8 cellular contexts compared by ENCODE assay signal in genomic region chr2:218009191-218010114, GRCh38. TPM values are rescaled to one million over a fixed set of nuclear protein-coding genes. Genes with fewer than 3 reads are reported as not detected.
A peak's percentile ranks its signal among the peaks of the same experiment; 100 is the strongest.
DNase-seq lines count a peak whose midpoint lies in the region; FAIRE-seq and TF ChIP-seq lines count a peak whose summit lies in the region.

No MANE protein-coding gene starts in this region.

- H3K27me3 Mint-ChIP-seq in endothelial cell (ENCODE audit: unreplicated experiment) (peaks cover 11% of the 10 kb centered on the region), neural crest cell (ENCODE audit: low read depth) (peaks cover 33% of the 10 kb centered on the region)

- H3K4me1 Mint-ChIP-seq in endothelial cell (ENCODE audit: unreplicated experiment) (peaks cover 27% of the 10 kb centered on the region), neural crest cell (peaks cover 33% of the 10 kb centered on the region)

- H3K4me3 Mint-ChIP-seq in endothelial cell (ENCODE audit: unreplicated experiment) (peak overlapping the region; percentile 76), neural crest cell (peak overlapping the region; percentile 72)

- no peak for TF ChIP-seq POLR2A in NB4 (IDR thresholded peaks at IDR 0.05; ENCODE audit: extremely low read depth, insufficient read length)

- POLR2A ChIA-PET in BJ (lab: Charles Lee), result no interaction called here

- DNase-seq in BJ (ENCODE audit: low read depth) (no peak), NB4 (ENCODE audit: low read depth) (no peak), endothelial cell (ENCODE audit: low spot score) (no peak), neural crest cell (ENCODE audit: low read depth, low spot score) (no peak), nucleus accumbens (lab: John Stamatoyannopoulos, UW) (no peak), H4 (ENCODE audit: low spot score) (no peak), LoVo (ENCODE audit: low spot score) (no peak), kidney (no peak)

- no peak for FAIRE-seq in kidney (lab: Jason Lieb, UNC)

- H3K9me3 ChIP-seq in kidney (ENCODE audit: control insufficient read depth in 1 of 2, low read length in 2 of 2), result no peaks in the 10 kb centered on the region

- H3K4me1 ChIP-seq in kidney (ENCODE audit: control insufficient read depth in 1 of 2, insufficient read depth in 1 of 2, low read depth in 1 of 2, low read length in 2 of 2), result peaks cover 0 to 5% of the 10 kb centered on the region in 2 donors

- H3K36me3 ChIP-seq in BJ (ENCODE audit: control insufficient read depth, insufficient read depth, low read length), result no peaks in the 10 kb centered on the region
- no peaks in the 10 kb centered on the region for H3K36me3 ChIP-seq in kidney (ENCODE audit: control insufficient read depth in 1 of 2, insufficient read depth in 2 of 2, low read length in 2 of 2)

- H3K27ac Mint-ChIP-seq in endothelial cell (ENCODE audit: unreplicated experiment) (no peak overlapping the region), neural crest cell (ENCODE audit: unreplicated experiment) (no peak overlapping the region)

- H3K9me3 Mint-ChIP-seq in endothelial cell (ENCODE audit: unreplicated experiment) (no peaks in the 10 kb centered on the region), neural crest cell (no peaks in the 10 kb centered on the region)

- intact Hi-C loops in kidney (cut with DNase I), result no loop called here

- TF ChIP-seq CTCF in BJ (IDR thresholded peaks at IDR 0.05; ENCODE audit: insufficient read depth, low read depth, low read length) (no peak), NB4 (IDR thresholded peaks at IDR 0.05; ENCODE audit: low read depth, low read length) (no peak), endothelial cell (IDR thresholded peaks at IDR 0.05; ENCODE audit: unreplicated experiment) (no peak), neural crest cell (conservative IDR thresholded peaks at IDR 0.05) (no peak), kidney (IDR thresholded peaks at IDR 0.05; ENCODE audit: borderline replicate concordance, extremely low read depth, insufficient read depth) (no peak)

- no peak overlapping the region for H3K9ac ChIP-seq in kidney (ENCODE audit: low read length in 2 of 2)

- no peak overlapping the region for H3K27ac ChIP-seq in kidney (ENCODE audit: low read depth in 2 of 2, low read length in 2 of 2)

- H3K4me3 ChIP-seq in BJ (ENCODE audit: low read depth, low read length), result peak overlapping the region; percentile 69
- H3K4me3 ChIP-seq in NB4 (ENCODE audit: low read depth, low read length), result peak overlapping the region; percentile 43
- peak overlapping the region in 1 of 2 donors; percentile 37 for H3K4me3 ChIP-seq in kidney (ENCODE audit: low read length in 2 of 2)

- H3K27me3 ChIP-seq in BJ (ENCODE audit: control insufficient read depth, insufficient read depth, low read length), result no peaks in the 10 kb centered on the region

- CTCF ChIA-PET in BJ (lab: Yijun Ruan, JAX), result interaction anchor here (1.0 to 1.6 kb wide), 3 partner anchors 15 to 224 kb away, joined by 3 to 17 read pairs (median 6); no protein-coding TSS in a partner anchor

- H3K36me3 Mint-ChIP-seq in endothelial cell (ENCODE audit: low read depth, unreplicated experiment), result peaks cover under 1% of the 10 kb centered on the region
- no peaks in the 10 kb centered on the region for H3K36me3 Mint-ChIP-seq in neural crest cell (ENCODE audit: low read depth)

RNA-seq across cellular contexts. Expression of gene TNS1, which starts 6.7 kb away (rescaled TPM):
- polyA plus RNA-seq in BJ (2011; rRNA removed) (20.9 and 35.6 TPM in 2 replicates), kidney (ENCODE audit: insufficient read depth, low read depth, low replicate concordance) (44.8 TPM)
- polyA minus RNA-seq in BJ (2011; rRNA and poly(A)+ RNA removed), result 64.8 and 99.3 TPM in 2 replicates
- total RNA-seq in endothelial cell (ENCODE audit: unreplicated experiment) (11.6 TPM), neural crest cell (11.3 and 14.5 TPM in 2 replicates), kidney (471 TPM)
- total RNA-seq in H4 (2014; rRNA removed; shearing (Covaris generic)), result 0.45 and 0.74 TPM in 2 replicates

RNA-seq across cellular contexts. Expression of gene RUFY4, which starts 59.6 kb away (rescaled TPM):
- polyA plus RNA-seq in BJ (2011; rRNA removed) (not detected in 2 replicates), kidney (ENCODE audit: insufficient read depth, low read depth, low replicate concordance) (not detected)
- not detected in 2 replicates for polyA minus RNA-seq in BJ (2011; rRNA and poly(A)+ RNA removed)
- total RNA-seq in endothelial cell (ENCODE audit: unreplicated experiment) (not detected), neural crest cell (not detected in 2 replicates), kidney (0.69 TPM)
- total RNA-seq in H4 (2014; rRNA removed; shearing (Covaris generic)), result not detected in 2 replicates

Comparison
In these comparisons a context has a peak if more than half of its experiments do, and no peak if none do; other contexts are left out.
1. RNA of gene TNS1, which starts 6.7 kb away (total RNA-seq): 471 TPM in kidney (single experiment); 11.3 to 14.5 TPM in neural crest cell, 11.6 TPM in endothelial cell (single experiment) and 0.45 to 0.74 TPM in H4; every median in the first group is over 10 times any median in the second.